Comparison of ENCODE assay signal across 17 cellular contexts in genomic region chr15:25989327-25989726, GRCh38.
DNase-seq lines count a peak whose midpoint lies in the region; ATAC-seq and TF ChIP-seq lines count a peak whose summit lies in the region.
"Had no signal": no experiment of that assay in that cellular context is flagged by ENCODE, and none has a peak within 500 bp of the region (broad histone marks: within the 10 kb centered on the region; RNA-seq: fewer than 3 reads in every experiment).

No MANE protein-coding gene starts in this region.

- H3K9me3 Mint-ChIP-seq in activated naive CD4-positive, alpha-beta T cell treated with anti-CD3 and anti-CD28 coated beads for 36 hours, result no peaks in the 10 kb centered on the region
- peaks cover 2% of the 10 kb centered on the region for H3K9me3 Mint-ChIP-seq in glutamatergic neuron (ENCODE audit: unreplicated experiment)
- H3K9me3 Mint-ChIP-seq: activated naive CD4-positive, alpha-beta T cell treated with anti-CD3 and anti-CD28 coated beads, Interleukin-2, amount 50 U/mL, for 72 hours had no signal

- H2AFZ ChIP-seq in OCI-LY1 (ENCODE audit: low read length), result no peak overlapping the region

- no peaks in the 10 kb centered on the region for H3K79me2 ChIP-seq in OCI-LY1 (ENCODE audit: insufficient read depth, low read length)

- no peaks in the 10 kb centered on the region for H3K9me2 ChIP-seq in OCI-LY1 (ENCODE audit: low read depth, low read length)

- peak; percentile 6 for DNase-seq in activated naive CD4-positive, alpha-beta T cell treated with anti-CD3 and anti-CD28 coated beads for 36 hours
- DNase-seq in activated naive CD4-positive, alpha-beta T cell (lab: John Stamatoyannopoulos, UW), result no peak
- DNase-seq in glutamatergic neuron (no peak), C1 segment of cervical spinal cord (lab: John Stamatoyannopoulos, UW) (no peak)
- peak; percentile 53 for DNase-seq in stimulated activated CD8-positive, alpha-beta memory T cell treated with anti-CD3 and anti-CD28 coated beads, Interleukin-4, amount 100 ng/mL, for 48 hours
- DNase-seq: hippocampal formation, Karpas-422, left colon, NCI-H1436 treated with DMSO at 0.1 percent for 48 hours, NCI-H345, pancreas, stomach had no signal

- ATAC-seq in HG02938 (IDR thresholded peaks at IDR 0.05; ENCODE audit: unreplicated experiment) (no peak), HG03378 (IDR thresholded peaks at IDR 0.05; ENCODE audit: unreplicated experiment) (no peak)
- ATAC-seq: activated naive CD4-positive, alpha-beta T cell treated with anti-CD3 and anti-CD28 coated beads, Interleukin-2, amount 50 U/mL, for 72 hours; left colon; pancreas had no signal

- H3K27ac Mint-ChIP-seq in activated naive CD4-positive, alpha-beta T cell treated with anti-CD3 and anti-CD28 coated beads for 36 hours, result no peak overlapping the region
- no peak overlapping the region for H3K27ac Mint-ChIP-seq in glutamatergic neuron (ENCODE audit: unreplicated experiment)
- H3K27ac Mint-ChIP-seq: activated naive CD4-positive, alpha-beta T cell treated with anti-CD3 and anti-CD28 coated beads, Interleukin-2, amount 50 U/mL, for 72 hours had no signal

- CTCF ChIA-PET in activated naive CD4-positive, alpha-beta T cell treated with anti-CD3 and anti-CD28 coated beads for 36 hours (lab: Charles Lee), result no interaction called here

- peaks cover 16% of the 10 kb centered on the region for H3K27me3 Mint-ChIP-seq in activated naive CD4-positive, alpha-beta T cell treated with anti-CD3 and anti-CD28 coated beads for 36 hours (ENCODE audit: low read depth)
- H3K27me3 Mint-ChIP-seq in glutamatergic neuron (ENCODE audit: unreplicated experiment), result no peaks in the 10 kb centered on the region

- intact Hi-C loops in activated naive CD4-positive, alpha-beta T cell treated with anti-CD3 and anti-CD28 coated beads for 36 hours (cut with micrococcal nuclease), result no loop called here

- no peaks in the 10 kb centered on the region for H3K36me3 ChIP-seq in OCI-LY1 (ENCODE audit: insufficient read depth, low read length)
- H3K36me3 ChIP-seq: breast epithelium, pancreas, stomach had no signal

- no peaks in the 10 kb centered on the region for H3K4me1 Mint-ChIP-seq in activated naive CD4-positive, alpha-beta T cell treated with anti-CD3 and anti-CD28 coated beads for 36 hours (ENCODE audit: low read depth)
- no peaks in the 10 kb centered on the region for H3K4me1 Mint-ChIP-seq in glutamatergic neuron (ENCODE audit: low read depth, unreplicated experiment)

- H3K27me3 ChIP-seq in OCI-LY1 (ENCODE audit: insufficient read depth, low read length), result no peaks in the 10 kb centered on the region
- H3K27me3 ChIP-seq: breast epithelium, pancreas, stomach had no signal

- no peaks in the 10 kb centered on the region for H4K20me1 ChIP-seq in OCI-LY1 (ENCODE audit: insufficient read depth, low read length)

- no peak overlapping the region for H3K9ac ChIP-seq in OCI-LY1 (ENCODE audit: low read length)

- H3K4me3 ChIP-seq in OCI-LY1 (ENCODE audit: low read depth, low read length, poor library complexity, severe bottlenecking), result no peak overlapping the region
- H3K4me3 ChIP-seq: breast epithelium, pancreas, stomach had no signal

- H3F3A ChIP-seq in OCI-LY1 (ENCODE audit: insufficient read depth, low read length), result no peaks in the 10 kb centered on the region

- no peak overlapping the region for H3K4me2 ChIP-seq in OCI-LY1 (ENCODE audit: low read length)

- no peaks in the 10 kb centered on the region for H3K36me3 Mint-ChIP-seq in activated naive CD4-positive, alpha-beta T cell treated with anti-CD3 and anti-CD28 coated beads for 36 hours (ENCODE audit: low read depth)
- H3K36me3 Mint-ChIP-seq in glutamatergic neuron (ENCODE audit: unreplicated experiment), result peaks cover 12% of the 10 kb centered on the region
- H3K36me3 Mint-ChIP-seq: activated naive CD4-positive, alpha-beta T cell treated with anti-CD3 and anti-CD28 coated beads, Interleukin-2, amount 50 U/mL, for 72 hours had no signal

- peak; percentile 53 for TF ChIP-seq CTCF in OCI-LY1 (IDR thresholded peaks at IDR 0.05; ENCODE audit: low read length)
- TF ChIP-seq CTCF in glutamatergic neuron (IDR thresholded peaks at IDR 0.05; ENCODE audit: partially characterized antibody, unreplicated experiment), result peak; percentile 10

- no peaks in the 10 kb centered on the region for H3K9me3 ChIP-seq in OCI-LY1 (ENCODE audit: low read length)
- H3K9me3 ChIP-seq: pancreas had no signal

- H3K27ac ChIP-seq in OCI-LY1 (ENCODE audit: low read depth, low read length, poor library complexity, severe bottlenecking), result no peak overlapping the region
- H3K27ac ChIP-seq: breast epithelium, pancreas, stomach had no signal

- H3K4me3 Mint-ChIP-seq in activated naive CD4-positive, alpha-beta T cell treated with anti-CD3 and anti-CD28 coated beads for 36 hours, result no peak overlapping the region
- H3K4me3 Mint-ChIP-seq in glutamatergic neuron (ENCODE audit: unreplicated experiment), result no peak overlapping the region

- H3K4me1 ChIP-seq in OCI-LY1 (ENCODE audit: insufficient read depth, low read length, severe bottlenecking), result no peaks in the 10 kb centered on the region
- H3K4me1 ChIP-seq: breast epithelium, pancreas, stomach had no signal

Comparison
In these comparisons a context has a peak if more than half of its experiments do, and no peak if none do; other contexts are left out.
1. DNase-seq: peak in activated naive CD4-positive, alpha-beta T cell treated with anti-CD3 and anti-CD28 coated beads for 36 hours (single experiment) and stimulated activated CD8-positive, alpha-beta memory T cell treated with anti-CD3 and anti-CD28 coated beads, Interleukin-4, amount 100 ng/mL, for 48 hours (single experiment); none in activated naive CD4-positive, alpha-beta T cell (0 of 4), glutamatergic neuron (single experiment) and C1 segment of cervical spinal cord (0 of 14).